In genomic region chr5:108255468-108255867, GRCh38 we compare ENCODE assay signal across 11 cellular contexts.
"Had no signal": no experiment of that assay in that cellular context is flagged by ENCODE, and none has a peak within 500 bp of the region (broad histone marks: within the 10 kb centered on the region; RNA-seq: fewer than 3 reads in every experiment).

No MANE protein-coding gene starts in this region.

- H3K36me3 Mint-ChIP-seq: activated CD8-positive, alpha-beta memory T cell treated with anti-CD3 and anti-CD28 coated beads, Interleukin-2, amount 10 ng/mL, durations not matched to agents 7 days and 5 days; mesothelial cell of epicardium had no signal

- ATAC-seq: activated CD8-positive, alpha-beta memory T cell treated with anti-CD3 and anti-CD28 coated beads, Interleukin-2, amount 10 ng/mL, durations not matched to agents 7 days and 5 days; esophagus mucosa; left colon; right lobe of liver had no signal

- H3K27me3 Mint-ChIP-seq: activated CD8-positive, alpha-beta memory T cell treated with anti-CD3 and anti-CD28 coated beads, Interleukin-2, amount 10 ng/mL, durations not matched to agents 7 days and 5 days; activated naive CD4-positive, alpha-beta T cell treated with anti-CD3 and anti-CD28 coated beads, Interleukin-2, amount 50 U/mL, for 24 hours had no signal

- H3K4me3 Mint-ChIP-seq: activated CD8-positive, alpha-beta memory T cell treated with anti-CD3 and anti-CD28 coated beads, Interleukin-2, amount 10 ng/mL, durations not matched to agents 7 days and 5 days; activated naive CD4-positive, alpha-beta T cell treated with anti-CD3 and anti-CD28 coated beads, Interleukin-2, amount 50 U/mL, for 24 hours; mesothelial cell of epicardium had no signal

- H3K27ac Mint-ChIP-seq: activated CD8-positive, alpha-beta memory T cell treated with anti-CD3 and anti-CD28 coated beads, Interleukin-2, amount 10 ng/mL, durations not matched to agents 7 days and 5 days; activated naive CD4-positive, alpha-beta T cell treated with anti-CD3 and anti-CD28 coated beads, Interleukin-2, amount 50 U/mL, for 24 hours; mesothelial cell of epicardium had no signal

- DNase-seq: activated CD4-positive, alpha-beta T cell treated with anti-CD3 and anti-CD28 coated beads, Interleukin-2, amount 50 U/mL, for 48 hours; activated CD8-positive, alpha-beta memory T cell treated with anti-CD3 and anti-CD28 coated beads, Interleukin-2, amount 10 ng/mL, durations not matched to agents 7 days and 5 days; activated T-cell treated with anti-CD3 and anti-CD28 coated beads, Interleukin-2, amount 50 U/mL, for 1 hour; left colon; right lobe of liver; stomach; testis; upper lobe of left lung had no signal

- H3K9me3 Mint-ChIP-seq: activated naive CD4-positive, alpha-beta T cell treated with anti-CD3 and anti-CD28 coated beads, Interleukin-2, amount 50 U/mL, for 24 hours; mesothelial cell of epicardium had no signal

- H3K4me1 Mint-ChIP-seq: activated naive CD4-positive, alpha-beta T cell treated with anti-CD3 and anti-CD28 coated beads, Interleukin-2, amount 50 U/mL, for 24 hours had no signal
